ENCODE assay signal across 22 cellular contexts in the genomic region with DNA sequence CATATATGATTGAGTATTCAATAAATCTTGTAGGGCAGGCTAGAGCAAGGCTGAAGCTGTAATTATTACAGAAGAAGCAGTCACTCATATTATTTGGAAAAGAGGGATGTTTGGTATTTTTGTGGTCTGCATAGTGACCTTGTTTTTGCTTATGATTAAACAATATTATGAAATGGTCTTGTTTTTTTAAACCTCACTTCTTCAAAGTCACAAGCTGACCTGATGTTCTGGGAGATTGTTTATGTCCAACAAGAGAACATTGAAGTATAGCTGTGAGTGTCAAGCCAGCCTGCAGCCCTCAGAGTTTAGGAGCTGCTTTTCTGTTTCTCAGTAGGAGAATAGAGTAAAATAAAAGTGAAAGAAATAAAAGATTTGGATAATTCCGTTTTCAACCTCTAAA.
"Had no signal": no experiment of that assay in that cellular context is flagged by ENCODE, and none has a peak within 500 bp of the region (broad histone marks: within the 10 kb centered on the region; RNA-seq: fewer than 3 reads in every experiment).

No MANE protein-coding gene starts in this region.

- H3K4me1 Mint-ChIP-seq: naive B cell; nephron progenitor cell; neural crest cell; stimulated activated effector memory CD8-positive, alpha-beta T cell treated with anti-CD3 and anti-CD28 coated beads, Interleukin-12 subunit alpha, Interleukin-12 subunit beta, amount 100 ng/mL, for 72 hours; stimulated activated naive B cell treated with anti-CD40 and anti-IgM and Interleukin-4, amounts not matched to agents 10 μg/mL and 1 μg/mL and 100 μg/mL, for 72 hours had no signal

- FAIRE-seq: pancreas, small intestine, urothelium cell line had no signal

- H3K27me3 Mint-ChIP-seq: natural killer cell treated with Interleukin-12 subunit alpha and Interleukin-12 subunit beta and Interleukin-15 and Interleukin-18, amount 100 ng/mL, for 72 hours; stimulated activated naive B cell treated with anti-CD40 and anti-IgM and Interleukin-4, amounts not matched to agents 10 μg/mL and 1 μg/mL and 100 μg/mL, for 72 hours; stimulated activated naive CD8-positive, alpha-beta T cell treated with anti-CD3 and anti-CD28 coated beads, Interleukin-15, Interleukin-2, amounts not matched to agents 100 ng/mL and 50 ng/mL, for 24 hours had no signal

- H3K27ac Mint-ChIP-seq: naive B cell; natural killer cell treated with Interleukin-12 subunit alpha and Interleukin-12 subunit beta and Interleukin-15 and Interleukin-18, amount 100 ng/mL, for 72 hours; nephron progenitor cell; stimulated activated effector memory CD8-positive, alpha-beta T cell treated with anti-CD3 and anti-CD28 coated beads, Interleukin-12 subunit alpha, Interleukin-12 subunit beta, amount 100 ng/mL, for 72 hours; stimulated activated naive B cell treated with anti-CD40 and anti-IgM and Interleukin-4, amounts not matched to agents 10 μg/mL and 1 μg/mL and 100 μg/mL, for 72 hours; stimulated activated naive CD8-positive, alpha-beta T cell treated with anti-CD3 and anti-CD28 coated beads, Interleukin-15, Interleukin-2, amounts not matched to agents 100 ng/mL and 50 ng/mL, for 24 hours had no signal

- ATAC-seq: natural killer cell treated with Interleukin-12 subunit alpha and Interleukin-12 subunit beta and Interleukin-15 and Interleukin-18, amount 100 ng/mL, for 72 hours; pancreas; right cardiac atrium; right lobe of liver; stimulated activated effector memory CD8-positive, alpha-beta T cell treated with anti-CD3 and anti-CD28 coated beads, Interleukin-12 subunit alpha, Interleukin-12 subunit beta, amount 100 ng/mL, for 72 hours; stimulated activated naive B cell treated with anti-CD40 and anti-IgM and Interleukin-4, amounts not matched to agents 10 μg/mL and 1 μg/mL and 100 μg/mL, for 72 hours had no signal

- H3K9me3 Mint-ChIP-seq: nephron progenitor cell; stimulated activated effector memory CD8-positive, alpha-beta T cell treated with anti-CD3 and anti-CD28 coated beads, Interleukin-12 subunit alpha, Interleukin-12 subunit beta, amount 100 ng/mL, for 72 hours; stimulated activated naive B cell treated with anti-CD40 and anti-IgM and Interleukin-4, amounts not matched to agents 10 μg/mL and 1 μg/mL and 100 μg/mL, for 72 hours; stimulated activated naive CD8-positive, alpha-beta T cell treated with anti-CD3 and anti-CD28 coated beads, Interleukin-15, Interleukin-2, amounts not matched to agents 100 ng/mL and 50 ng/mL, for 24 hours had no signal

- H3K4me3 Mint-ChIP-seq: naive B cell; natural killer cell treated with Interleukin-12 subunit alpha and Interleukin-12 subunit beta and Interleukin-15 and Interleukin-18, amount 100 ng/mL, for 72 hours; nephron progenitor cell; neural crest cell; stimulated activated effector memory CD8-positive, alpha-beta T cell treated with anti-CD3 and anti-CD28 coated beads, Interleukin-12 subunit alpha, Interleukin-12 subunit beta, amount 100 ng/mL, for 72 hours; stimulated activated naive B cell treated with anti-CD40 and anti-IgM and Interleukin-4, amounts not matched to agents 10 μg/mL and 1 μg/mL and 100 μg/mL, for 72 hours; stimulated activated naive CD8-positive, alpha-beta T cell treated with anti-CD3 and anti-CD28 coated beads, Interleukin-15, Interleukin-2, amounts not matched to agents 100 ng/mL and 50 ng/mL, for 24 hours had no signal

- H3K36me3 Mint-ChIP-seq: naive B cell; natural killer cell treated with Interleukin-12 subunit alpha and Interleukin-12 subunit beta and Interleukin-15 and Interleukin-18, amount 100 ng/mL, for 72 hours; stimulated activated effector memory CD8-positive, alpha-beta T cell treated with anti-CD3 and anti-CD28 coated beads, Interleukin-12 subunit alpha, Interleukin-12 subunit beta, amount 100 ng/mL, for 72 hours; stimulated activated naive B cell treated with anti-CD40 and anti-IgM and Interleukin-4, amounts not matched to agents 10 μg/mL and 1 μg/mL and 100 μg/mL, for 72 hours had no signal

- DNase-seq: naive B cell; nephron progenitor cell; nucleus accumbens; pancreas; right cardiac atrium; right lobe of liver; small intestine; stimulated activated CD4-positive, alpha-beta T cell treated with anti-CD3 and anti-CD28 coated beads, Interleukin-15, amount 100 ng/mL, for 24 hours; stimulated activated CD4-positive, alpha-beta T cell treated with anti-CD3 and anti-CD28 coated beads, Interleukin-2, amount 100 ng/mL, for 24 hours; stimulated activated CD4-positive, alpha-beta T cell treated with anti-CD3 and anti-CD28 coated beads, Interleukin-2, amount 100 ng/mL, for 48 hours; stimulated activated CD4-positive, alpha-beta T cell treated with anti-CD3 and anti-CD28 coated beads, Interleukin-4, amount 100 ng/mL, for 24 hours; stimulated activated naive B cell treated with anti-CD40 and anti-IgM and Interleukin-4, amounts not matched to agents 10 μg/mL and 1 μg/mL and 100 μg/mL, for 72 hours; stimulated activated naive CD4-positive, alpha-beta T cell treated with Interleukin-2 at 50 U/mL for 16 hours; stomach; thyroid gland; trophoblast cell; upper lobe of left lung had no signal
